Comparison of ENCODE assay signal across 27 cellular contexts in genomic region chr2:202508686-202509085, GRCh38.
"Had no signal": no experiment of that assay in that cellular context is flagged by ENCODE, and none has a peak within 500 bp of the region (broad histone marks: within the 10 kb centered on the region; RNA-seq: fewer than 3 reads in every experiment).

No MANE protein-coding gene starts in this region.

- H3K9me3 ChIP-seq: ovary, psoas muscle, suprapubic skin, transverse colon, vagina had no signal

- H3K9me3 Mint-ChIP-seq: activated CD4-positive, alpha-beta T cell treated with anti-CD3 and anti-CD28 coated beads, Interleukin-2, amount 10 ng/mL, durations not matched to agents 7 days and 5 days; activated naive CD4-positive, alpha-beta T cell treated with anti-CD3 and anti-CD28 coated beads for 36 hours; activated T-cell treated with anti-CD3 and anti-CD28 coated beads, Interleukin-2, amount 50 U/mL, for 24 hours; activated T-helper 2 cell treated with anti-CD3 and anti-CD28 coated beads, Interferon-gamma antibody, Interleukin-2, Interleukin-4, amounts not matched to agents 10 μg/mL and 5 μg/mL and 100 μg/mL, durations not matched to agents 14 hours and 24 hours and 36 hours; naive thymus-derived CD4-positive, alpha-beta T cell; neural progenitor cell had no signal

- H3K4me3 Mint-ChIP-seq: activated CD4-positive, alpha-beta T cell treated with anti-CD3 and anti-CD28 coated beads, Interleukin-2, amount 10 ng/mL, durations not matched to agents 7 days and 5 days; activated CD8-positive, alpha-beta T cell treated with anti-CD3 and anti-CD28 coated beads, Interleukin-2, amount 10 ng/mL, durations not matched to agents 7 days and 5 days; activated naive CD4-positive, alpha-beta T cell treated with anti-CD3 and anti-CD28 coated beads for 36 hours; activated T-cell treated with anti-CD3 and anti-CD28 coated beads, Interleukin-2, amount 50 U/mL, for 24 hours; naive thymus-derived CD4-positive, alpha-beta T cell; neural progenitor cell; stimulated activated naive CD8-positive, alpha-beta T cell treated with anti-CD3 and anti-CD28 coated beads, Interleukin-15, amount 100 ng/mL, for 72 hours had no signal

- H3K36me3 ChIP-seq: neural progenitor cell, ovary, vagina had no signal

- H3K27ac Mint-ChIP-seq: activated CD4-positive, alpha-beta T cell treated with anti-CD3 and anti-CD28 coated beads, Interleukin-2, amount 10 ng/mL, durations not matched to agents 7 days and 5 days; activated CD8-positive, alpha-beta T cell treated with anti-CD3 and anti-CD28 coated beads, Interleukin-2, amount 10 ng/mL, durations not matched to agents 7 days and 5 days; activated naive CD4-positive, alpha-beta T cell treated with anti-CD3 and anti-CD28 coated beads for 36 hours; activated T-cell treated with anti-CD3 and anti-CD28 coated beads, Interleukin-2, amount 50 U/mL, for 24 hours; activated T-helper 2 cell treated with anti-CD3 and anti-CD28 coated beads, Interferon-gamma antibody, Interleukin-2, Interleukin-4, amounts not matched to agents 10 μg/mL and 5 μg/mL and 100 μg/mL, durations not matched to agents 14 hours and 24 hours and 36 hours; naive thymus-derived CD4-positive, alpha-beta T cell; neural progenitor cell; stimulated activated naive CD8-positive, alpha-beta T cell treated with anti-CD3 and anti-CD28 coated beads, Interleukin-15, amount 100 ng/mL, for 72 hours had no signal

- FAIRE-seq: bronchial epithelial cell, endothelial cell of umbilical vein had no signal

- H3K27ac ChIP-seq: foreskin keratinocyte, neural progenitor cell, ovary, psoas muscle, skin epidermis, suprapubic skin, transverse colon, vagina had no signal

- H3K9ac ChIP-seq: neural progenitor cell had no signal

- H3K4me1 Mint-ChIP-seq: activated CD4-positive, alpha-beta T cell treated with anti-CD3 and anti-CD28 coated beads, Interleukin-2, amount 10 ng/mL, durations not matched to agents 7 days and 5 days; neural progenitor cell; stimulated activated naive CD8-positive, alpha-beta T cell treated with anti-CD3 and anti-CD28 coated beads, Interleukin-15, amount 100 ng/mL, for 72 hours had no signal

- H3K4me3 ChIP-seq: neural progenitor cell, ovary, psoas muscle, skin epidermis, suprapubic skin, transverse colon, vagina had no signal

- DNase-seq: activated CD4-positive, alpha-beta T cell treated with anti-CD3 and anti-CD28 coated beads, Interleukin-2, amount 10 ng/mL, durations not matched to agents 7 days and 5 days; activated CD8-positive, alpha-beta T cell treated with anti-CD3 and anti-CD28 coated beads, Interleukin-2, amount 10 ng/mL, durations not matched to agents 7 days and 5 days; activated naive CD4-positive, alpha-beta T cell treated with anti-CD3 and anti-CD28 coated beads for 36 hours; activated T-cell treated with anti-CD3 and anti-CD28 coated beads, Interleukin-2, amount 50 U/mL, for 24 hours; anterior cingulate cortex; cerebellar nuclear complex; effector CD8-positive, alpha-beta T cell; foreskin keratinocyte; hypothalamus; kidney glomerular epithelial cell; left ventricle myocardium superior; mesenchymal stem cell; naive thymus-derived CD4-positive, alpha-beta T cell; ovary; psoas muscle; right cardiac atrium; stimulated activated CD4-positive, alpha-beta T cell treated with anti-CD3 and anti-CD28 coated beads, Interleukin-4, amount 100 ng/mL, for 1 hour; stimulated activated naive CD8-positive, alpha-beta T cell treated with anti-CD3 and anti-CD28 coated beads, Interleukin-15, amount 100 ng/mL, for 72 hours; T1000; transverse colon had no signal

- H3K27me3 ChIP-seq: foreskin keratinocyte, neural progenitor cell, ovary, suprapubic skin, transverse colon, vagina had no signal

- H2AFZ ChIP-seq: neural progenitor cell had no signal

- H3K4me2 ChIP-seq: neural progenitor cell had no signal

- H3K4me1 ChIP-seq: foreskin keratinocyte, neural progenitor cell, psoas muscle, suprapubic skin, transverse colon, vagina had no signal

- H3K27me3 Mint-ChIP-seq: activated CD4-positive, alpha-beta T cell treated with anti-CD3 and anti-CD28 coated beads, Interleukin-2, amount 10 ng/mL, durations not matched to agents 7 days and 5 days; activated T-cell treated with anti-CD3 and anti-CD28 coated beads, Interleukin-2, amount 50 U/mL, for 24 hours; naive thymus-derived CD4-positive, alpha-beta T cell; stimulated activated naive CD8-positive, alpha-beta T cell treated with anti-CD3 and anti-CD28 coated beads, Interleukin-15, amount 100 ng/mL, for 72 hours had no signal
